ENCODE assay signal across 8 cellular contexts in genomic region chr20:48921168-48921882, GRCh38. TPM values are rescaled to one million over a fixed set of nuclear protein-coding genes. Genes with fewer than 3 reads are reported as not detected.
DNase-seq lines count a peak whose midpoint lies in the region; FAIRE-seq and TF ChIP-seq lines count a peak whose summit lies in the region.

Gene ARFGEF2, plus strand, starts transcription at chr20:48921711. Its CDS starts 179 bp downstream, at chr20:48921890.

- no peaks in the 10 kb centered on the region for H3K36me3 Mint-ChIP-seq in nephron progenitor cell (ENCODE audit: low read depth)
- H3K36me3 Mint-ChIP-seq in stimulated activated naive CD8-positive, alpha-beta T cell treated with anti-CD3 and anti-CD28 coated beads, Interleukin-15, Interleukin-2, amounts not matched to agents 100 ng/mL and 50 ng/mL, for 24 hours (ENCODE audit: low read depth), result peaks cover 4% of the 10 kb centered on the region

- TF ChIP-seq POLR2A in H54 (IDR thresholded peaks at IDR 0.05; ENCODE audit: low read depth, low read length), result peak; percentile 94

- no peaks in the 10 kb centered on the region for H3K9me3 Mint-ChIP-seq in nephron progenitor cell
- no peaks in the 10 kb centered on the region for H3K9me3 Mint-ChIP-seq in stimulated activated naive CD8-positive, alpha-beta T cell treated with anti-CD3 and anti-CD28 coated beads, Interleukin-15, Interleukin-2, amounts not matched to agents 100 ng/mL and 50 ng/mL, for 24 hours

- peak within 1 kb of the TSS; percentile 99 for H3K27ac Mint-ChIP-seq in nephron progenitor cell
- H3K27ac Mint-ChIP-seq in stimulated activated naive CD8-positive, alpha-beta T cell treated with anti-CD3 and anti-CD28 coated beads, Interleukin-15, Interleukin-2, amounts not matched to agents 100 ng/mL and 50 ng/mL, for 24 hours, result peak within 1 kb of the TSS; percentile 98

- peak; percentile 91 for DNase-seq in EL
- DNase-seq in H54 (ENCODE audit: insufficient read length, low spot score), result peak; percentile 93
- peak; percentile 94 for DNase-seq in M059J (ENCODE audit: low read depth)
- DNase-seq in SHP77 treated with DMSO at 0.1 percent for 48 hours (lab: John Stamatoyannopoulos, UW), result peak; percentile 75
- peak; percentile 97 for DNase-seq in activated effector memory CD4-positive, alpha-beta T cell treated with anti-CD3 and anti-CD28 coated beads, Interleukin-2, amount 50 U/mL, for 16 hours
- peak; percentile 82 for DNase-seq in fibroblast of the aortic adventitia (ENCODE audit: low read depth)
- DNase-seq in nephron progenitor cell, result peak; percentile 96

- peak within 1 kb of the TSS; percentile 97 for H3K4me3 ChIP-seq in fibroblast of the aortic adventitia (ENCODE audit: low read depth, low read length)

- H3K4me1 Mint-ChIP-seq in nephron progenitor cell, result peaks cover 46% of the 10 kb centered on the region
- H3K4me1 Mint-ChIP-seq in stimulated activated naive CD8-positive, alpha-beta T cell treated with anti-CD3 and anti-CD28 coated beads, Interleukin-15, Interleukin-2, amounts not matched to agents 100 ng/mL and 50 ng/mL, for 24 hours (ENCODE audit: low read depth), result peaks cover 56% of the 10 kb centered on the region

- H3K27me3 Mint-ChIP-seq in nephron progenitor cell (ENCODE audit: low read depth, poor library complexity), result no peaks in the 10 kb centered on the region
- no peaks in the 10 kb centered on the region for H3K27me3 Mint-ChIP-seq in stimulated activated naive CD8-positive, alpha-beta T cell treated with anti-CD3 and anti-CD28 coated beads, Interleukin-15, Interleukin-2, amounts not matched to agents 100 ng/mL and 50 ng/mL, for 24 hours

- no peak for TF ChIP-seq CTCF in fibroblast of the aortic adventitia (IDR thresholded peaks at IDR 0.05; ENCODE audit: insufficient read depth, low read length)
- TF ChIP-seq CTCF in nephron progenitor cell (IDR thresholded peaks at IDR 0.05), result no peak

- FAIRE-seq in H54 (lab: Jason Lieb, UNC), result no peak

- H3K4me3 Mint-ChIP-seq in nephron progenitor cell, result peak within 1 kb of the TSS; percentile 98
- peak within 1 kb of the TSS; percentile 97 for H3K4me3 Mint-ChIP-seq in stimulated activated naive CD8-positive, alpha-beta T cell treated with anti-CD3 and anti-CD28 coated beads, Interleukin-15, Interleukin-2, amounts not matched to agents 100 ng/mL and 50 ng/mL, for 24 hours

RNA-seq across cellular contexts. Expression of gene ARFGEF2, which starts in this region (rescaled TPM):
- total RNA-seq in M059J (2014; rRNA removed; shearing (Covaris generic)), result 23.1 and 35.4 TPM in 2 replicates
- total RNA-seq in fibroblast of the aortic adventitia (ENCODE audit: low replicate concordance), result 31.6 and 52.7 TPM in 2 replicates

Comparison
In these comparisons a context has a peak if more than half of its experiments do, and no peak if none do; other contexts are left out.
1. Peak in every context shown above with its lines: DNase-seq and H3K4me3 ChIP-seq.